Comparison of ENCODE assay signal across 3 cellular contexts in genomic region chr1:34907487-34908090, GRCh38.
TF ChIP-seq lines count a peak whose summit lies in the region.

No MANE protein-coding gene starts in this region.

TF ChIP-seq in A549, 52 proteins besides CTCF, POLR2A, EP300 and RAD21:
- TF ChIP-seq REST (IDR thresholded peaks at IDR 0.05), result peak; percentile 90
- no peak for TF ChIP-seq RFX5 (IDR thresholded peaks at IDR 0.05)

TF ChIP-seq in HCT116, 20 proteins besides CTCF, POLR2A, EP300 and RAD21:
- TF ChIP-seq ZFX (IDR thresholded peaks at IDR 0.05) (no peak), SP1 (IDR thresholded peaks at IDR 0.05; ENCODE audit: low read depth) (no peak), TCF7L2 (IDR thresholded peaks at IDR 0.05; ENCODE audit: borderline replicate concordance, extremely low read depth, insufficient read depth, insufficient read length) (no peak), ATF3 (IDR thresholded peaks at IDR 0.05) (no peak), ZNF274 (IDR thresholded peaks at IDR 0.05; ENCODE audit: low read depth, low read length) (no peak), EZH2phosphoT487 (IDR thresholded peaks at IDR 0.05; ENCODE audit: borderline replicate concordance) (no peak), REST (IDR thresholded peaks at IDR 0.05; ENCODE audit: low read depth) (peak; percentile 86), EGR1 (IDR thresholded peaks at IDR 0.05; ENCODE audit: low read depth) (no peak)

TF ChIP-seq in H1, 55 proteins besides CTCF, POLR2A, EP300 and RAD21:
- TF ChIP-seq MAFK (IDR thresholded peaks at IDR 0.05; ENCODE audit: low read depth, low read length) (no peak), RXRA (IDR thresholded peaks at IDR 0.05; ENCODE audit: insufficient read depth, low read depth, low read length) (no peak), TCF12 (IDR thresholded peaks at IDR 0.05; ENCODE audit: low read depth, low read length) (0 out of 2 replicates have a peak, but pooled peaks have one; percentile 69), YY1 (IDR thresholded peaks at IDR 0.05; ENCODE audit: low read depth, low read length) (no peak), JUND (IDR thresholded peaks at IDR 0.05; ENCODE audit: low read length) (no peak), SP2 (IDR thresholded peaks at IDR 0.05; ENCODE audit: low read length) (no peak), SIN3A (conservative IDR thresholded peaks at IDR 0.05 in 1 of 2, IDR thresholded peaks at IDR 0.05 in 1 of 2; ENCODE audit: low read depth in 1 of 2, low read length in 2 of 2) (peak in 1 of 2 experiments; percentile 38; a peak in 1 of 4 replicates)
